In the genomic region with DNA sequence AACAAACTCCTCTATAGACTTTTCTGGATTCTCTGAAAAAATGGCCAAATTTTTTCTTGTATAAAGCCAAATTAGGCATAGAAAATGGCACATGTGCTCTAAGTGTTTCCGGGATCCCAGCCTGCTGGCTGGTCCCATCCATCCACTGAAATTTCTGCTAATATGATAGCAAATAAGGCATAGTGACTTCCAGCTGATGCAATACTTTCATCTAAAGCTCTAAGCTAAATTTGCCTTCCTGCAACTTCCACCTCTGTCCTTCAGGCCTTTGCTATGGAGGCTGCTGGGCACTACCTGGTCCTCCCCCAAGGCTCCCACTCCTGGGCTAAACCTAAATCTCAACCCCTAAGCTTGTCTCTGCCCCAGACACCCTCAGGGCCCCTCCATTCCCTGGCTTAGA, we compare ENCODE assay signal across 22 cellular contexts. TPM values are rescaled to one million over a fixed set of nuclear protein-coding genes. Genes with fewer than 3 reads are reported as not detected.
DNase-seq lines count a peak whose midpoint lies in the region; ATAC-seq and TF ChIP-seq lines count a peak whose summit lies in the region.
"Had no signal": no experiment of that assay in that cellular context is flagged by ENCODE, and none has a peak within 500 bp of the region (broad histone marks: within the 10 kb centered on the region; RNA-seq: fewer than 3 reads in every experiment).

No MANE protein-coding gene starts in this region.

- H3K9me1 ChIP-seq in IMR-90 (ENCODE audit: insufficient read depth, low read length): 0 out of 2 replicates have a peak, but pooled peaks cover 4% of the 10 kb centered on the region

- H3K56ac ChIP-seq in IMR-90 (ENCODE audit: extremely low read depth, insufficient read depth, low read length): no peak overlapping the region

- H3K4me3 Mint-ChIP-seq in activated CD4-positive, alpha-beta T cell treated with anti-CD3 and anti-CD28 coated beads for 36 hours: no peak overlapping the region
- no peak overlapping the region for H3K4me3 Mint-ChIP-seq in activated T-helper 17 cell treated with anti-CD3 and anti-CD28 coated beads, Interleukin-2, amount 50 U/mL, for 72 hours
- no peak overlapping the region for H3K4me3 Mint-ChIP-seq in type B pancreatic cell
- H3K4me3 Mint-ChIP-seq: CD14-positive monocyte; CD4-positive, alpha-beta memory T cell had no signal

- peak overlapping the region; percentile 6 for H3K27ac Mint-ChIP-seq in activated CD4-positive, alpha-beta T cell treated with anti-CD3 and anti-CD28 coated beads for 36 hours
- peak overlapping the region; percentile 35 for H3K27ac Mint-ChIP-seq in activated T-helper 17 cell treated with anti-CD3 and anti-CD28 coated beads, Interleukin-2, amount 50 U/mL, for 72 hours
- H3K27ac Mint-ChIP-seq in type B pancreatic cell: peak overlapping the region; percentile 23
- H3K27ac Mint-ChIP-seq: CD4-positive, alpha-beta memory T cell had no signal

- no peak overlapping the region for H3K23ac ChIP-seq in IMR-90 (ENCODE audit: low read depth, low read length)

- H2BK15ac ChIP-seq in IMR-90 (ENCODE audit: low read depth, low read length): no peak overlapping the region

- H3K4me1 Mint-ChIP-seq in activated CD4-positive, alpha-beta T cell treated with anti-CD3 and anti-CD28 coated beads for 36 hours: no peaks in the 10 kb centered on the region
- H3K4me1 Mint-ChIP-seq in activated T-helper 17 cell treated with anti-CD3 and anti-CD28 coated beads, Interleukin-2, amount 50 U/mL, for 72 hours: no peaks in the 10 kb centered on the region
- H3K4me1 Mint-ChIP-seq in type B pancreatic cell (ENCODE audit: unreplicated experiment): no peaks in the 10 kb centered on the region
- H3K4me1 Mint-ChIP-seq: CD4-positive, alpha-beta memory T cell had no signal

- no peak overlapping the region for H3K4me2 ChIP-seq in IMR-90 (ENCODE audit: low read depth, low read length)
- H3K4me2 ChIP-seq: A549, BLaER1 had no signal

- H3K4ac ChIP-seq in IMR-90 (ENCODE audit: low read depth, low read length): no peak overlapping the region

- peaks cover 5% of the 10 kb centered on the region; the same call in 1 of the 2 replicates for H3K4me1 ChIP-seq in IMR-90 (ENCODE audit: control insufficient read depth, insufficient read depth, low read length)
- H3K4me1 ChIP-seq: A549, BLaER1 had no signal

- BruUV-seq in IMR-90 (replicated peaks; lab: Mats Ljungman, UMichigan): no TSS peak

- H3K9me3 ChIP-seq in IMR-90 (ENCODE audit: control insufficient read depth, insufficient read depth, low read length): no peaks in the 10 kb centered on the region
- H3K9me3 ChIP-seq: A549, BLaER1 had no signal

- no peak for TF ChIP-seq RAD21 in IMR-90 (IDR thresholded peaks at IDR 0.05; ENCODE audit: low read length)

- no peak overlapping the region; the same call in 1 of the 2 replicates for H4K5ac ChIP-seq in IMR-90 (ENCODE audit: low read depth, low read length)

- H2BK120ac ChIP-seq in IMR-90 (ENCODE audit: low read depth, low read length): peak overlapping the region; percentile 32; the same call in 1 of the 2 replicates

- H2AK9ac ChIP-seq in IMR-90 (replicated peaks; ENCODE audit: low read depth, low read length, poor library complexity): no peak overlapping the region

- dilution Hi-C loops in IMR-90 (cut with HindIII; ENCODE audit: low sequenced_read_pairs, unreplicated experiment): no loop called here

- H4K8ac ChIP-seq in IMR-90 (ENCODE audit: low read depth in 2 of 2, low read length in 2 of 2): no peak overlapping the region

- CTCF ChIA-PET in activated CD4-positive, alpha-beta T cell treated with anti-CD3 and anti-CD28 coated beads for 36 hours (lab: Charles Lee): interaction anchor here (0.6 to 0.7 kb wide), 2 partner anchors 10 to 113 kb away, joined by 3 read pairs; no protein-coding TSS in a partner anchor
- CTCF ChIA-PET in IMR-90 (lab: Yijun Ruan, JAX): no interaction called here

- H4K20me1 ChIP-seq in IMR-90 (ENCODE audit: insufficient read depth, low read length): no peaks in the 10 kb centered on the region
- H4K20me1 ChIP-seq: BLaER1 had no signal

- intact Hi-C loops in activated CD4-positive, alpha-beta T cell treated with anti-CD3 and anti-CD28 coated beads for 36 hours (cut with DNase I, micrococcal nuclease): no loop called here
- intact Hi-C loops in IMR-90 (cut with micrococcal nuclease): no loop called here

- H3K79me1 ChIP-seq in IMR-90 (ENCODE audit: low read depth in 1 of 2, low read length in 2 of 2): no peaks in the 10 kb centered on the region

- in situ Hi-C loops in IMR-90 (cut with MboI; ENCODE audit: low sequenced_read_pairs): no loop called here

- no CpG with 5 or more reads among the region's 1 CpG for WGBS in IMR-90 (ENCODE audit: extremely low coverage in 2 of 2, insufficient read length in 1 of 2), 2 experiments

- no peak overlapping the region for H2BK5ac ChIP-seq in IMR-90 (ENCODE audit: low read depth, low read length, poor library complexity, severe bottlenecking)

- H3K27me3 ChIP-seq in IMR-90 (ENCODE audit: control insufficient read depth, insufficient read depth, low read length): no peaks in the 10 kb centered on the region
- H3K27me3 ChIP-seq: BLaER1 had no signal

- no peak overlapping the region for H3K18ac ChIP-seq in IMR-90 (ENCODE audit: low read depth, low read length)

- H3K36me3 ChIP-seq in IMR-90 (ENCODE audit: control insufficient read depth, insufficient read depth, low read length): no peaks in the 10 kb centered on the region
- H3K36me3 ChIP-seq: BLaER1 had no signal

- POLR2A ChIA-PET in activated CD4-positive, alpha-beta T cell treated with anti-CD3 and anti-CD28 coated beads for 36 hours (lab: Charles Lee): no interaction called here
- POLR2A ChIA-PET in IMR-90 (lab: Charles Lee; ENCODE audit: unreplicated experiment): no interaction called here

- ATAC-seq in activated CD4-positive, alpha-beta T cell treated with anti-CD3 and anti-CD28 coated beads for 36 hours: no peak
- ATAC-seq in IMR-90 (ENCODE audit: low read depth) (no peak), SK-N-SH treated with all-trans-retinoic acid at 6 μM for 48 hours (no peak)
- ATAC-seq in activated T-helper 17 cell treated with anti-CD3 and anti-CD28 coated beads, Interleukin-2, amount 50 U/mL, for 72 hours (replicated peaks): no peak
- ATAC-seq: A549, GM12878 had no signal

- no peaks in the 10 kb centered on the region for H3K36me3 Mint-ChIP-seq in activated CD4-positive, alpha-beta T cell treated with anti-CD3 and anti-CD28 coated beads for 36 hours (ENCODE audit: low read depth)
- no peaks in the 10 kb centered on the region for H3K36me3 Mint-ChIP-seq in activated T-helper 17 cell treated with anti-CD3 and anti-CD28 coated beads, Interleukin-2, amount 50 U/mL, for 72 hours (ENCODE audit: low read depth)
- no peaks in the 10 kb centered on the region for H3K36me3 Mint-ChIP-seq in type B pancreatic cell
- H3K36me3 Mint-ChIP-seq: CD14-positive monocyte; CD4-positive, alpha-beta memory T cell had no signal

- no peak for TF ChIP-seq POLR2A in IMR-90 (IDR thresholded peaks at IDR 0.05; ENCODE audit: low read depth, low read length)

- no peak overlapping the region for H2AFZ ChIP-seq in IMR-90 (replicated peaks; ENCODE audit: low read length, poor library complexity)
- H2AFZ ChIP-seq: GM23248 had no signal

- H3K27me3 Mint-ChIP-seq in activated CD4-positive, alpha-beta T cell treated with anti-CD3 and anti-CD28 coated beads for 36 hours: no peaks in the 10 kb centered on the region
- H3K27me3 Mint-ChIP-seq in activated T-helper 17 cell treated with anti-CD3 and anti-CD28 coated beads, Interleukin-2, amount 50 U/mL, for 72 hours: no peaks in the 10 kb centered on the region
- no peaks in the 10 kb centered on the region for H3K27me3 Mint-ChIP-seq in type B pancreatic cell
- H3K27me3 Mint-ChIP-seq: CD4-positive, alpha-beta memory T cell had no signal

- no peak overlapping the region for H2BK20ac ChIP-seq in IMR-90 (ENCODE audit: low read depth, low read length)

- H3K9ac ChIP-seq in IMR-90 (ENCODE audit: low read depth, low read length): no peak overlapping the region
- H3K9ac ChIP-seq: GM23248 had no signal

- no peak overlapping the region for H2AK5ac ChIP-seq in IMR-90 (ENCODE audit: low read depth, low read length)

- H3K4me3 ChIP-seq in IMR-90 (ENCODE audit: insufficient read depth, low read depth, low read length): no peak overlapping the region
- H3K4me3 ChIP-seq: A549, BLaER1, GM12878, GM23248 had no signal

- no peak for TF ChIP-seq CTCF in IMR-90 (conservative IDR thresholded peaks at IDR 0.05; ENCODE audit: low read depth, low read length)
- no peak for TF ChIP-seq CTCF in type B pancreatic cell (conservative IDR thresholded peaks at IDR 0.05)

- DNase-seq in activated CD4-positive, alpha-beta T cell treated with anti-CD3 and anti-CD28 coated beads for 36 hours: no peak
- DNase-seq in activated CD4-positive, alpha-beta T cell treated with anti-CD3 and anti-CD28 coated beads for 4 hours: no peak
- DNase-seq in IMR-90: no peak
- no peak for DNase-seq in type B pancreatic cell (ENCODE audit: extremely low spot score, unreplicated experiment)
- no peak for DNase-seq in NCI-H82 (lab: John Stamatoyannopoulos, UW)
- DNase-seq: AML-193; CD4-positive, alpha-beta memory T cell; DMS 273 treated with DMSO at 0.1 percent for 48 hours; DMS53; DND-41; EL; GM23248; HCEC 1CT had no signal

- H3K27ac ChIP-seq in IMR-90 (ENCODE audit: insufficient read depth, low read length): no peak overlapping the region
- H3K27ac ChIP-seq: 22Rv1, BLaER1, GM23248, HL-60 had no signal

- no peaks in the 10 kb centered on the region for H3K9me3 Mint-ChIP-seq in activated CD4-positive, alpha-beta T cell treated with anti-CD3 and anti-CD28 coated beads for 36 hours (ENCODE audit: low read depth)
- H3K9me3 Mint-ChIP-seq in activated T-helper 17 cell treated with anti-CD3 and anti-CD28 coated beads, Interleukin-2, amount 50 U/mL, for 72 hours: no peaks in the 10 kb centered on the region
- H3K9me3 Mint-ChIP-seq in type B pancreatic cell: no peaks in the 10 kb centered on the region
- H3K9me3 Mint-ChIP-seq: CD14-positive monocyte; CD4-positive, alpha-beta memory T cell had no signal

- no peak overlapping the region for H4K91ac ChIP-seq in IMR-90 (ENCODE audit: insufficient read depth, low read depth, low read length)

- H3K14ac ChIP-seq in IMR-90 (replicated peaks; ENCODE audit: low read depth, low read length): no peak overlapping the region; the same call in 1 of the 2 replicates

RNA-seq across cellular contexts. Expression of a gene that starts 20.5 kb away (rescaled TPM):
- total RNA-seq in activated CD4-positive, alpha-beta T cell treated with anti-CD3 and anti-CD28 coated beads for 36 hours: not detected
- 0.18 and 0.28 TPM in 2 replicates for total RNA-seq in IMR-90 (2012; rRNA removed)
- polyA plus RNA-seq in IMR-90 (2012; rRNA removed): 0.03 and 0.09 TPM in 2 replicates
- 0.02 and 0.09 TPM in 2 replicates for polyA plus RNA-seq in IMR-90 (2012; cell fraction: cytosol; rRNA removed)
- 0.03 and 0.04 TPM in 2 replicates for polyA plus RNA-seq in IMR-90 (2012; cell fraction: nucleus; rRNA removed; ENCODE audit: low replicate concordance)
- total RNA-seq in activated T-helper 17 cell treated with anti-CD3 and anti-CD28 coated beads, Interleukin-2, amount 50 U/mL, for 72 hours: not detected
- not detected in 2 replicates for total RNA-seq in type B pancreatic cell (ENCODE audit: low replicate concordance)
- total RNA-seq: CD4-positive, alpha-beta memory T cell; G401; GM23248 had no signal
- polyA plus RNA-seq: CD14-positive monocyte; CD4-positive, alpha-beta memory T cell; GM23248 had no signal

RNA-seq across cellular contexts. Expression of a gene that starts 32.5 kb away (rescaled TPM):
- 10 to 100 TPM; 52.3 to 65.6 TPM for total RNA-seq in activated CD4-positive, alpha-beta T cell treated with anti-CD3 and anti-CD28 coated beads for 36 hours
- total RNA-seq in IMR-90 (2012; rRNA removed): 321 and 327 TPM in 2 replicates
- 253 and 260 TPM in 2 replicates for polyA plus RNA-seq in IMR-90 (2012; rRNA removed)
- polyA plus RNA-seq in IMR-90 (2012; cell fraction: cytosol; rRNA removed): 307 and 343 TPM in 2 replicates
- polyA plus RNA-seq in IMR-90 (2012; cell fraction: nucleus; rRNA removed; ENCODE audit: low replicate concordance): 103 and 113 TPM in 2 replicates
- 10 to 100 TPM; 47.4 to 74.1 TPM for total RNA-seq in activated T-helper 17 cell treated with anti-CD3 and anti-CD28 coated beads, Interleukin-2, amount 50 U/mL, for 72 hours
- 164 and 209 TPM in 2 replicates for total RNA-seq in type B pancreatic cell (ENCODE audit: low replicate concordance)
